ENCODE assay signal across 10 cellular contexts in genomic region chr1:230858918-230859819, GRCh38. TPM values are rescaled to one million over a fixed set of nuclear protein-coding genes. Genes with fewer than 3 reads are reported as not detected.
DNase-seq lines count a peak whose midpoint lies in the region; ATAC-seq, FAIRE-seq and TF ChIP-seq lines count a peak whose summit lies in the region.
"Had no signal": no experiment of that assay in that cellular context is flagged by ENCODE, and none has a peak within 500 bp of the region (broad histone marks: within the 10 kb centered on the region; RNA-seq: fewer than 3 reads in every experiment).

No MANE protein-coding gene starts in this region.

- no peak for TF ChIP-seq CTCF in osteoblast (IDR thresholded peaks at IDR 0.05; ENCODE audit: extremely low read depth, low read depth, low read length)

- H3K27me3 ChIP-seq in osteoblast (ENCODE audit: insufficient read depth, low read length): no peaks in the 10 kb centered on the region

- H3K36me3 ChIP-seq in osteoblast (ENCODE audit: insufficient read depth, low read length): peaks cover 43% of the 10 kb centered on the region

- peak overlapping the region; percentile 38 for H3K4me2 ChIP-seq in osteoblast (ENCODE audit: insufficient read depth, low read length)

- H3K79me2 ChIP-seq in osteoblast (ENCODE audit: insufficient read depth, low read length): peaks cover 100% of the 10 kb centered on the region

- H2AFZ ChIP-seq in osteoblast (ENCODE audit: low read length): no peak overlapping the region

- H3K27ac ChIP-seq in osteoblast (ENCODE audit: low read depth, low read length): peak overlapping the region; percentile 86

- no peak overlapping the region for H3K4me3 ChIP-seq in osteoblast (ENCODE audit: insufficient read depth, low read length)

- peaks cover 70% of the 10 kb centered on the region for H3K4me1 ChIP-seq in osteoblast (ENCODE audit: insufficient read depth, low read length)

- FAIRE-seq in GM19239 (lab: Jason Lieb, UNC): no peak

- intact Hi-C loops in Right ventricle myocardium superior (cut with DNase I): no loop called here

- ATAC-seq in Right ventricle myocardium superior (ENCODE audit: poor library complexity): peak; percentile 48

- peak; percentile 97 for DNase-seq in Ammon's horn (ENCODE audit: low spot score)
- peak in 54 of 56 donors; percentile 24 to 94 (median 78) for DNase-seq in amygdala (lab: John Stamatoyannopoulos, UW)
- no peak for DNase-seq in Right ventricle myocardium superior
- DNase-seq in osteoblast (ENCODE audit: insufficient read length, low spot score, missing footprints): no peak
- no peak for DNase-seq in NCI-H1930 (lab: John Stamatoyannopoulos, UW)
- no peak for DNase-seq in GM19239 (ENCODE audit: insufficient read length, low spot score)
- no peak for DNase-seq in D341Med (ENCODE audit: low spot score)
- no peak for DNase-seq in NCI-H1694 treated with DMSO at 0.1 percent for 48 hours (lab: John Stamatoyannopoulos, UW)
- DNase-seq: AML-193; stimulated activated CD4-positive, alpha-beta T cell treated with anti-CD3 and anti-CD28 coated beads, Interleukin-4, amount 100 ng/mL, for 4 hours had no signal

- peaks cover 62% of the 10 kb centered on the region for H4K20me1 ChIP-seq in osteoblast (ENCODE audit: insufficient read depth, low read length)

- H3K9me3 ChIP-seq in osteoblast (ENCODE audit: low read depth, low read length): no peaks in the 10 kb centered on the region

RNA-seq across cellular contexts. Expression of gene C1orf198, which starts 9.2 kb away (rescaled TPM):
- total RNA-seq in Right ventricle myocardium superior (43.1 TPM), osteoblast (251 and 352 TPM in 2 replicates)

Comparison
In these comparisons a context has a peak if more than half of its experiments do, and no peak if none do; other contexts are left out.
1. DNase-seq: peak in Ammon's horn (single experiment) and amygdala (54 of 56); none in Right ventricle myocardium superior (single experiment), osteoblast (single experiment), NCI-H1930 (0 of 2), GM19239 (single experiment), D341Med (single experiment) and NCI-H1694 treated with DMSO at 0.1 percent for 48 hours (single experiment).